Comparison of ENCODE assay signal across 1 cellular context in genomic region chr2:48316753-48317750, GRCh38.
TF ChIP-seq lines count a peak whose summit lies in the region.

No MANE protein-coding gene starts in this region.

TF ChIP-seq in HepG2, 621 proteins besides CTCF, POLR2A, EP300 and RAD21 (continued from another document and continues in another):
- TF ChIP-seq, protein P1, sequence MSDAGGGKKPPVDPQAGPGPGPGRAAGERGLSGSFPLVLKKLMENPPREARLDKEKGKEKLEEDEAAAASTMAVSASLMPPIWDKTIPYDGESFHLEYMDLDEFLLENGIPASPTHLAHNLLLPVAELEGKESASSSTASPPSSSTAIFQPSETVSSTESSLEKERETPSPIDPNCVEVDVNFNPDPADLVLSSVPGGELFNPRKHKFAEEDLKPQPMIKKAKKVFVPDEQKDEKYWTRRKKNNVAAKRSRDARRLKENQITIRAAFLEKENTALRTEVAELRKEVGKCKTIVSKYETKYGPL (CRISPR knock-in tag; IDR thresholded peaks at IDR 0.05) = no peak
- TF ChIP-seq ZNF256 (CRISPR knock-in tag; conservative IDR thresholded peaks at IDR 0.05) = no peak
- TF ChIP-seq SOX5 (CRISPR knock-in tag; IDR thresholded peaks at IDR 0.05; ENCODE audit: borderline replicate concordance) = no peak
- no peak for TF ChIP-seq RFXANK (CRISPR knock-in tag; IDR thresholded peaks at IDR 0.05)
- no peak for TF ChIP-seq ZFYVE20 (CRISPR knock-in tag; IDR thresholded peaks at IDR 0.05; ENCODE audit: borderline replicate concordance, low read depth)
- no peak for TF ChIP-seq FOXA3 (CRISPR knock-in tag; IDR thresholded peaks at IDR 0.05)
- no peak for TF ChIP-seq ZNF839 (CRISPR knock-in tag; IDR thresholded peaks at IDR 0.05; ENCODE audit: borderline replicate concordance)
- TF ChIP-seq, protein P2, sequence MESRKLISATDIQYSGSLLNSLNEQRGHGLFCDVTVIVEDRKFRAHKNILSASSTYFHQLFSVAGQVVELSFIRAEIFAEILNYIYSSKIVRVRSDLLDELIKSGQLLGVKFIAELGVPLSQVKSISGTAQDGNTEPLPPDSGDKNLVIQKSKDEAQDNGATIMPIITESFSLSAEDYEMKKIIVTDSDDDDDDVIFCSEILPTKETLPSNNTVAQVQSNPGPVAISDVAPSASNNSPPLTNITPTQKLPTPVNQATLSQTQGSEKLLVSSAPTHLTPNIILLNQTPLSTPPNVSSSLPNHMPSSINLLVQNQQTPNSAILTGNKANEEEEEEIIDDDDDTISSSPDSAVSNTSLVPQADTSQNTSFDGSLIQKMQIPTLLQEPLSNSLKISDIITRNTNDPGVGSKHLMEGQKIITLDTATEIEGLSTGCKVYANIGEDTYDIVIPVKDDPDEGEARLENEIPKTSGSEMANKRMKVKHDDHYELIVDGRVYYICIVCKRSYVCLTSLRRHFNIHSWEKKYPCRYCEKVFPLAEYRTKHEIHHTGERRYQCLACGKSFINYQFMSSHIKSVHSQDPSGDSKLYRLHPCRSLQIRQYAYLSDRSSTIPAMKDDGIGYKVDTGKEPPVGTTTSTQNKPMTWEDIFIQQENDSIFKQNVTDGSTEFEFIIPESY (CRISPR knock-in tag; IDR thresholded peaks at IDR 0.05) = 0 out of 2 replicates have a peak, but pooled peaks have one; percentile 33
- TF ChIP-seq RORA (CRISPR knock-in tag; IDR thresholded peaks at IDR 0.05) = no peak
- no peak for TF ChIP-seq CENPT (CRISPR knock-in tag; IDR thresholded peaks at IDR 0.05; ENCODE audit: low read depth)
- no peak for TF ChIP-seq HDAC6 (IDR thresholded peaks at IDR 0.05; ENCODE audit: low read depth, low read length)
- no peak for TF ChIP-seq ZNF496 (CRISPR knock-in tag; IDR thresholded peaks at IDR 0.05; ENCODE audit: insufficient replicate concordance)
- 0 out of 2 replicates have a peak, but pooled peaks have one; percentile 15 for TF ChIP-seq STAG1 (CRISPR knock-in tag; IDR thresholded peaks at IDR 0.05)
- no peak for TF ChIP-seq ZNF577 (CRISPR knock-in tag; IDR thresholded peaks at IDR 0.05; ENCODE audit: borderline replicate concordance, low read depth)
- no peak for TF ChIP-seq ZNF776 (CRISPR knock-in tag; IDR thresholded peaks at IDR 0.05)
- no peak for TF ChIP-seq ZNF670 (CRISPR knock-in tag; IDR thresholded peaks at IDR 0.05; ENCODE audit: borderline replicate concordance)
- TF ChIP-seq NFRKB (IDR thresholded peaks at IDR 0.05) = no peak
- TF ChIP-seq ZNF605 (CRISPR knock-in tag; IDR thresholded peaks at IDR 0.05) = 0 out of 2 replicates have a peak, but pooled peaks have one; percentile 42
- TF ChIP-seq CBFB (CRISPR knock-in tag; IDR thresholded peaks at IDR 0.05) = no peak
- TF ChIP-seq ZBTB7A (CRISPR knock-in tag; IDR thresholded peaks at IDR 0.05) = no peak
- no peak for TF ChIP-seq ZKSCAN5 (CRISPR knock-in tag; IDR thresholded peaks at IDR 0.05)
- TF ChIP-seq MAFF (IDR thresholded peaks at IDR 0.05; ENCODE audit: low read depth, low read length) = no peak
- no peak for TF ChIP-seq ZNF468 (CRISPR knock-in tag; IDR thresholded peaks at IDR 0.05)
- TF ChIP-seq RBAK (CRISPR knock-in tag; IDR thresholded peaks at IDR 0.05) = no peak
- TF ChIP-seq, protein P3, sequence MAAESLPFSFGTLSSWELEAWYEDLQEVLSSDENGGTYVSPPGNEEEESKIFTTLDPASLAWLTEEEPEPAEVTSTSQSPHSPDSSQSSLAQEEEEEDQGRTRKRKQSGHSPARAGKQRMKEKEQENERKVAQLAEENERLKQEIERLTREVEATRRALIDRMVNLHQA (CRISPR knock-in tag; IDR thresholded peaks at IDR 0.05) = no peak
- no peak for TF ChIP-seq ZNF331 (CRISPR knock-in tag; IDR thresholded peaks at IDR 0.05)
- TF ChIP-seq GATAD2A (CRISPR knock-in tag; IDR thresholded peaks at IDR 0.05) = no peak
- TF ChIP-seq ZFY (CRISPR knock-in tag; IDR thresholded peaks at IDR 0.05) = 0 out of 2 replicates have a peak, but pooled peaks have one; percentile 24
- no peak for TF ChIP-seq ZNF33B (CRISPR knock-in tag; IDR thresholded peaks at IDR 0.05)
- no peak for TF ChIP-seq HNRNPL (IDR thresholded peaks at IDR 0.05; ENCODE audit: low read depth, low read length)
- TF ChIP-seq AHR (CRISPR knock-in tag; IDR thresholded peaks at IDR 0.05) = no peak
- TF ChIP-seq ZFP36 (IDR thresholded peaks at IDR 0.05; ENCODE audit: borderline replicate concordance, low read depth, low read length, partially characterized antibody) = no peak
- TF ChIP-seq SALL1 (CRISPR knock-in tag; IDR thresholded peaks at IDR 0.05) = peak; percentile 50; the same call in 1 of the 2 replicates
- TF ChIP-seq ZSCAN12 (CRISPR knock-in tag; IDR thresholded peaks at IDR 0.05) = no peak
- no peak for TF ChIP-seq CCDC6 (CRISPR knock-in tag; IDR thresholded peaks at IDR 0.05)
- TF ChIP-seq, protein P4, sequence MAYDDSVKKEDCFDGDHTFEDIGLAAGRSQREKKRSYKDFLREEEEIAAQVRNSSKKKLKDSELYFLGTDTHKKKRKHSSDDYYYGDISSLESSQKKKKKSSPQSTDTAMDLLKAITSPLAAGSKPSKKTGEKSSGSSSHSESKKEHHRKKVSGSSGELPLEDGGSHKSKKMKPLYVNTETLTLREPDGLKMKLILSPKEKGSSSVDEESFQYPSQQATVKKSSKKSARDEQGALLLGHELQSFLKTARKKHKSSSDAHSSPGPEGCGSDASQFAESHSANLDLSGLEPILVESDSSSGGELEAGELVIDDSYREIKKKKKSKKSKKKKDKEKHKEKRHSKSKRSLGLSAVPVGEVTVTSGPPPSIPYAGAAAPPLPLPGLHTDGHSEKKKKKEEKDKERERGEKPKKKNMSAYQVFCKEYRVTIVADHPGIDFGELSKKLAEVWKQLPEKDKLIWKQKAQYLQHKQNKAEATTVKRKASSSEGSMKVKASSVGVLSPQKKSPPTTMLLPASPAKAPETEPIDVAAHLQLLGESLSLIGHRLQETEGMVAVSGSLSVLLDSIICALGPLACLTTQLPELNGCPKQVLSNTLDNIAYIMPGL (CRISPR knock-in tag; IDR thresholded peaks at IDR 0.05; ENCODE audit: borderline replicate concordance in 1 of 2, low read depth in 1 of 2) = 0 out of 4 replicates have a peak, but pooled peaks of 1 of the 2 experiments have one; percentile 42
- TF ChIP-seq MXI1 (IDR thresholded peaks at IDR 0.05; ENCODE audit: borderline replicate concordance, low read depth, low read length) = no peak
- no peak for TF ChIP-seq HOXA9 (CRISPR knock-in tag; IDR thresholded peaks at IDR 0.05; ENCODE audit: borderline replicate concordance)
- TF ChIP-seq KDM5B (CRISPR knock-in tag; IDR thresholded peaks at IDR 0.05; ENCODE audit: borderline replicate concordance) = no peak
- TF ChIP-seq SAP130 (CRISPR knock-in tag; IDR thresholded peaks at IDR 0.05; ENCODE audit: low read depth) = no peak; the same call in 1 of the 2 replicates
- TF ChIP-seq PAF1 (CRISPR knock-in tag; IDR thresholded peaks at IDR 0.05) = no peak
- no peak for TF ChIP-seq ATM (IDR thresholded peaks at IDR 0.05; ENCODE audit: borderline replicate concordance)
- peak; percentile 62; the same call in 1 of the 2 replicates for TF ChIP-seq ZBTB38 (CRISPR knock-in tag; IDR thresholded peaks at IDR 0.05)
- TF ChIP-seq, protein P5, sequence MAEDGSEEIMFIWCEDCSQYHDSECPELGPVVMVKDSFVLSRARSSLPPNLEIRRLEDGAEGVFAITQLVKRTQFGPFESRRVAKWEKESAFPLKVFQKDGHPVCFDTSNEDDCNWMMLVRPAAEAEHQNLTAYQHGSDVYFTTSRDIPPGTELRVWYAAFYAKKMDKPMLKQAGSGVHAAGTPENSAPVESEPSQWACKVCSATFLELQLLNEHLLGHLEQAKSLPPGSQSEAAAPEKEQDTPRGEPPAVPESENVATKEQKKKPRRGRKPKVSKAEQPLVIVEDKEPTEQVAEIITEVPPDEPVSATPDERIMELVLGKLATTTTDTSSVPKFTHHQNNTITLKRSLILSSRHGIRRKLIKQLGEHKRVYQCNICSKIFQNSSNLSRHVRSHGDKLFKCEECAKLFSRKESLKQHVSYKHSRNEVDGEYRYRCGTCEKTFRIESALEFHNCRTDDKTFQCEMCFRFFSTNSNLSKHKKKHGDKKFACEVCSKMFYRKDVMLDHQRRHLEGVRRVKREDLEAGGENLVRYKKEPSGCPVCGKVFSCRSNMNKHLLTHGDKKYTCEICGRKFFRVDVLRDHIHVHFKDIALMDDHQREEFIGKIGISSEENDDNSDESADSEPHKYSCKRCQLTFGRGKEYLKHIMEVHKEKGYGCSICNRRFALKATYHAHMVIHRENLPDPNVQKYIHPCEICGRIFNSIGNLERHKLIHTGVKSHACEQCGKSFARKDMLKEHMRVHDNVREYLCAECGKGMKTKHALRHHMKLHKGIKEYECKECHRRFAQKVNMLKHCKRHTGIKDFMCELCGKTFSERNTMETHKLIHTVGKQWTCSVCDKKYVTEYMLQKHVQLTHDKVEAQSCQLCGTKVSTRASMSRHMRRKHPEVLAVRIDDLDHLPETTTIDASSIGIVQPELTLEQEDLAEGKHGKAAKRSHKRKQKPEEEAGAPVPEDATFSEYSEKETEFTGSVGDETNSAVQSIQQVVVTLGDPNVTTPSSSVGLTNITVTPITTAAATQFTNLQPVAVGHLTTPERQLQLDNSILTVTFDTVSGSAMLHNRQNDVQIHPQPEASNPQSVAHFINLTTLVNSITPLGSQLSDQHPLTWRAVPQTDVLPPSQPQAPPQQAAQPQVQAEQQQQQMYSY (CRISPR knock-in tag; IDR thresholded peaks at IDR 0.05) = no peak
- no peak for TF ChIP-seq STAT5B (CRISPR knock-in tag; IDR thresholded peaks at IDR 0.05)
- no peak for TF ChIP-seq ZNF749 (CRISPR knock-in tag; IDR thresholded peaks at IDR 0.05; ENCODE audit: borderline replicate concordance)
- TF ChIP-seq ZNF766 (CRISPR knock-in tag; IDR thresholded peaks at IDR 0.05; ENCODE audit: borderline replicate concordance) = no peak
- no peak for TF ChIP-seq ZNF788 (CRISPR knock-in tag; IDR thresholded peaks at IDR 0.05; ENCODE audit: borderline replicate concordance)
- no peak for TF ChIP-seq NR0B2 (CRISPR knock-in tag; IDR thresholded peaks at IDR 0.05)
- TF ChIP-seq EED (CRISPR knock-in tag; IDR thresholded peaks at IDR 0.05) = no peak
- TF ChIP-seq ESRRA (CRISPR knock-in tag; IDR thresholded peaks at IDR 0.05; ENCODE audit: low read depth) = no peak
- TF ChIP-seq PHF5A (CRISPR knock-in tag; IDR thresholded peaks at IDR 0.05; ENCODE audit: low read depth, unreplicated experiment) = no peak
- TF ChIP-seq BORCS8-MEF2B (CRISPR knock-in tag; IDR thresholded peaks at IDR 0.05) = peak; percentile 24; the same call in 1 of the 2 replicates
- peak; percentile 57; the same call in 1 of the 2 replicates for TF ChIP-seq PITX1 (CRISPR knock-in tag; IDR thresholded peaks at IDR 0.05)
- TF ChIP-seq, protein P6, sequence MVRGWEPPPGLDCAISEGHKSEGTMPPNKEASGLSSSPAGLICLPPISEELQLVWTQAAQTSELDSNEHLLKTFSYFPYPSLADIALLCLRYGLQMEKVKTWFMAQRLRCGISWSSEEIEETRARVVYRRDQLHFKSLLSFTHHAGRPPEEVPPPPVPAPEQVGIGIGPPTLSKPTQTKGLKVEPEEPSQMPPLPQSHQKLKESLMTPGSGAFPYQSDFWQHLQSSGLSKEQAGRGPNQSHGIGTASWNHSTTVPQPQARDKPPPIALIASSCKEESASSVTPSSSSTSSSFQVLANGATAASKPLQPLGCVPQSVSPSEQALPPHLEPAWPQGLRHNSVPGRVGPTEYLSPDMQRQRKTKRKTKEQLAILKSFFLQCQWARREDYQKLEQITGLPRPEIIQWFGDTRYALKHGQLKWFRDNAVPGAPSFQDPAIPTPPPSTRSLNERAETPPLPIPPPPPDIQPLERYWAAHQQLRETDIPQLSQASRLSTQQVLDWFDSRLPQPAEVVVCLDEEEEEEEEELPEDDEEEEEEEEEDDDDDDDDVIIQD (CRISPR knock-in tag; IDR thresholded peaks at IDR 0.05; ENCODE audit: low read depth) = 0 out of 2 replicates have a peak, but pooled peaks have one; percentile 10
- no peak for TF ChIP-seq NR3C1 (CRISPR knock-in tag; IDR thresholded peaks at IDR 0.05)
- TF ChIP-seq NR2F2 (IDR thresholded peaks at IDR 0.05; ENCODE audit: borderline replicate concordance, low read depth) = no peak
- TF ChIP-seq ZNF883 (CRISPR knock-in tag; IDR thresholded peaks at IDR 0.05; ENCODE audit: not compliant biosample characterization) = no peak
- TF ChIP-seq SPEN (CRISPR knock-in tag; IDR thresholded peaks at IDR 0.05; ENCODE audit: low read depth) = no peak
- TF ChIP-seq ZNF652 (CRISPR knock-in tag; IDR thresholded peaks at IDR 0.05; ENCODE audit: borderline replicate concordance, low read depth) = no peak
- no peak for TF ChIP-seq SMARCE1 (IDR thresholded peaks at IDR 0.05; ENCODE audit: borderline replicate concordance)
- no peak for TF ChIP-seq KAT8 (CRISPR knock-in tag; IDR thresholded peaks at IDR 0.05)
- TF ChIP-seq, protein P7, sequence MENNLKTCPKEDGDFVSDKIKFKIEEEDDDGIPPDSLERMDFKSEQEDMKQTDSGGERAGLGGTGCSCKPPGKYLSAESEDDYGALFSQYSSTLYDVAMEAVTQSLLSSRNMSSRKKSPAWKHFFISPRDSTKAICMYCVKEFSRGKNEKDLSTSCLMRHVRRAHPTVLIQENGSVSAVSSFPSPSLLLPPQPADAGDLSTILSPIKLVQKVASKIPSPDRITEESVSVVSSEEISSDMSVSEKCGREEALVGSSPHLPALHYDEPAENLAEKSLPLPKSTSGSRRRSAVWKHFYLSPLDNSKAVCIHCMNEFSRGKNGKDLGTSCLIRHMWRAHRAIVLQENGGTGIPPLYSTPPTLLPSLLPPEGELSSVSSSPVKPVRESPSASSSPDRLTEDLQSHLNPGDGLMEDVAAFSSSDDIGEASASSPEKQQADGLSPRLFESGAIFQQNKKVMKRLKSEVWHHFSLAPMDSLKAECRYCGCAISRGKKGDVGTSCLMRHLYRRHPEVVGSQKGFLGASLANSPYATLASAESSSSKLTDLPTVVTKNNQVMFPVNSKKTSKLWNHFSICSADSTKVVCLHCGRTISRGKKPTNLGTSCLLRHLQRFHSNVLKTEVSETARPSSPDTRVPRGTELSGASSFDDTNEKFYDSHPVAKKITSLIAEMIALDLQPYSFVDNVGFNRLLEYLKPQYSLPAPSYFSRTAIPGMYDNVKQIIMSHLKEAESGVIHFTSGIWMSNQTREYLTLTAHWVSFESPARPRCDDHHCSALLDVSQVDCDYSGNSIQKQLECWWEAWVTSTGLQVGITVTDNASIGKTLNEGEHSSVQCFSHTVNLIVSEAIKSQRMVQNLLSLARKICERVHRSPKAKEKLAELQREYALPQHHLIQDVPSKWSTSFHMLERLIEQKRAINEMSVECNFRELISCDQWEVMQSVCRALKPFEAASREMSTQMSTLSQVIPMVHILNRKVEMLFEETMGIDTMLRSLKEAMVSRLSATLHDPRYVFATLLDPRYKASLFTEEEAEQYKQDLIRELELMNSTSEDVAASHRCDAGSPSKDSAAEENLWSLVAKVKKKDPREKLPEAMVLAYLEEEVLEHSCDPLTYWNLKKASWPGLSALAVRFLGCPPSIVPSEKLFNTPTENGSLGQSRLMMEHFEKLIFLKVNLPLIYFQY (CRISPR knock-in tag; IDR thresholded peaks at IDR 0.05; ENCODE audit: borderline replicate concordance) = no peak
- no peak for TF ChIP-seq FOXJ3 (CRISPR knock-in tag; IDR thresholded peaks at IDR 0.05; ENCODE audit: borderline replicate concordance)
- no peak for TF ChIP-seq ZNF335 (CRISPR knock-in tag; IDR thresholded peaks at IDR 0.05)
- TF ChIP-seq ZNF264 (CRISPR knock-in tag; IDR thresholded peaks at IDR 0.05) = no peak
- TF ChIP-seq XBP1 (CRISPR knock-in tag; IDR thresholded peaks at IDR 0.05) = no peak
- no peak for TF ChIP-seq ZNF530 (CRISPR knock-in tag; IDR thresholded peaks at IDR 0.05; ENCODE audit: low read depth)
